ENCODE assay signal across 1 cellular context in genomic region chr6:106974999-106975698, GRCh38.
TF ChIP-seq lines count a peak whose summit lies in the region.

No MANE protein-coding gene starts in this region.

TF ChIP-seq in WTC11, 78 proteins besides CTCF, POLR2A, EP300 and RAD21 (continued from another document):
- TF ChIP-seq HMGXB4 (CRISPR knock-in tag; IDR thresholded peaks at IDR 0.05): peak; percentile 58
- TF ChIP-seq ZBTB21 (CRISPR knock-in tag; IDR thresholded peaks at IDR 0.05; ENCODE audit: borderline replicate concordance): 0 out of 2 replicates have a peak, but pooled peaks have one; percentile 42
- no peak for TF ChIP-seq NFATC4 (CRISPR knock-in tag; IDR thresholded peaks at IDR 0.05)
- TF ChIP-seq ZNF423 (CRISPR knock-in tag; IDR thresholded peaks at IDR 0.05): peak; percentile 38; the same call in 1 of the 2 replicates
- 0 out of 2 replicates have a peak, but pooled peaks have one; percentile 26 for TF ChIP-seq USF2 (CRISPR knock-in tag; IDR thresholded peaks at IDR 0.05)
- no peak for TF ChIP-seq ESRRA (CRISPR knock-in tag; IDR thresholded peaks at IDR 0.05; ENCODE audit: borderline replicate concordance)
- TF ChIP-seq TEAD1 (CRISPR knock-in tag; IDR thresholded peaks at IDR 0.05): no peak
- TF ChIP-seq JUN (CRISPR knock-in tag; IDR thresholded peaks at IDR 0.05): no peak
- no peak for TF ChIP-seq ZNF121 (CRISPR knock-in tag; IDR thresholded peaks at IDR 0.05)
- TF ChIP-seq CREM (CRISPR knock-in tag; IDR thresholded peaks at IDR 0.05): no peak
- no peak for TF ChIP-seq FOXK1 (CRISPR knock-in tag; IDR thresholded peaks at IDR 0.05)
- 0 out of 2 replicates have a peak, but pooled peaks have one; percentile 37 for TF ChIP-seq NFE2L1 (CRISPR knock-in tag; IDR thresholded peaks at IDR 0.05)
- no peak for TF ChIP-seq ARID4B (CRISPR knock-in tag; IDR thresholded peaks at IDR 0.05; ENCODE audit: borderline replicate concordance)
- no peak for TF ChIP-seq GTF2I (CRISPR knock-in tag; conservative IDR thresholded peaks at IDR 0.05)
- TF ChIP-seq USF1 (CRISPR knock-in tag; IDR thresholded peaks at IDR 0.05): no peak
- no peak for TF ChIP-seq ETV6 (CRISPR knock-in tag; IDR thresholded peaks at IDR 0.05)
- TF ChIP-seq PRDM15 (CRISPR knock-in tag; IDR thresholded peaks at IDR 0.05): no peak
